In the genomic region with DNA sequence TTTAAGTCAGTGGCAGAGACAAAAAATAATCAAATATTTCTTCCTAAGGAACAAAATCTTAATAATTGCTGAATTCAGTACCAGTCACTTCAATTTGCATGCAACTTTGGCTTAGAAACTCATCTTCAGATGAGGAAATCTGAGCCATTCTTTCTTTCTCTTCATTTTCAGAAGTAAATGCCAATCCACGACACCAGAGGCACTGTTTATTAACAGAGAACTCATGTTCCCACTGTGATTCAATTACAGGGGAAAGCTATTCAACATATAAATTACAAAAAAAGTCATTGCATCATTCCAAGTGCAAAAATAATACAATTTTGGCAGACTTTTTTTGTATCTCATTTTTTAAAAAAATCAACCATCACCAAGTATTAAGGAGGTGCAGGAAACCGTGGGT, we compare ENCODE assay signal across 21 cellular contexts.
"Had no signal": no experiment of that assay in that cellular context is flagged by ENCODE, and none has a peak within 500 bp of the region (broad histone marks: within the 10 kb centered on the region; RNA-seq: fewer than 3 reads in every experiment).

No MANE protein-coding gene starts in this region.

- H3K27ac Mint-ChIP-seq: activated CD4-positive, alpha-beta T cell treated with anti-CD3 and anti-CD28 coated beads for 36 hours; activated naive CD4-positive, alpha-beta T cell treated with anti-CD3 and anti-CD28 coated beads, Interleukin-2, amount 50 U/mL, for 72 hours; activated T-helper 1 cell treated with anti-CD3 and anti-CD28 coated beads, Interleukin-12 subunit alpha, Interleukin-12 subunit beta, Interleukin-2, Interleukin-4 antibody, amounts not matched to agents 30 ng/mL and 10 ng/mL and 1 ng/mL, durations not matched to agents 14 hours and 24 hours and 36 hours; stimulated activated effector memory CD8-positive, alpha-beta T cell treated with anti-CD3 and anti-CD28 coated beads, Interleukin-12 subunit alpha, Interleukin-12 subunit beta, amount 100 ng/mL, for 72 hours; T-cell; WTC11 had no signal

- H3K4me2 ChIP-seq: smooth muscle cell had no signal

- H3K9me3 ChIP-seq: body of pancreas, gastrocnemius medialis, psoas muscle, right lobe of liver, testis, upper lobe of left lung had no signal

- H3K9me3 Mint-ChIP-seq: activated T-helper 1 cell treated with anti-CD3 and anti-CD28 coated beads, Interleukin-12 subunit alpha, Interleukin-12 subunit beta, Interleukin-2, Interleukin-4 antibody, amounts not matched to agents 30 ng/mL and 10 ng/mL and 1 ng/mL, durations not matched to agents 14 hours and 24 hours and 36 hours; neural crest cell; stimulated activated effector memory CD8-positive, alpha-beta T cell treated with anti-CD3 and anti-CD28 coated beads, Interleukin-12 subunit alpha, Interleukin-12 subunit beta, amount 100 ng/mL, for 72 hours; T-cell had no signal

- H3K27me3 ChIP-seq: body of pancreas, right lobe of liver, testis had no signal

- H3K4me1 ChIP-seq: gastrocnemius medialis, psoas muscle, right lobe of liver had no signal

- DNase-seq: activated CD4-positive, alpha-beta T cell treated with anti-CD3 and anti-CD28 coated beads for 36 hours; activated CD4-positive, alpha-beta T cell treated with anti-CD3 and anti-CD28 coated beads, Interleukin-2, amount 50 U/mL, for 48 hours; activated gamma-delta T cell treated with Interleukin-2 at 50 U/mL for 16 hours; activated T-cell treated with anti-CD3 and anti-CD28 coated beads for 4 hours; body of pancreas; gastrocnemius medialis; head of caudate nucleus; kidney glomerular epithelial cell; left ventricle myocardium superior; psoas muscle; right lobe of liver; stimulated activated CD4-positive, alpha-beta T cell treated with anti-CD3 and anti-CD28 coated beads, Interleukin-4, amount 100 ng/mL, for 24 hours; T-cell; testis; upper lobe of left lung had no signal

- H3K4me3 Mint-ChIP-seq: activated CD4-positive, alpha-beta T cell treated with anti-CD3 and anti-CD28 coated beads for 36 hours; activated T-helper 1 cell treated with anti-CD3 and anti-CD28 coated beads, Interleukin-12 subunit alpha, Interleukin-12 subunit beta, Interleukin-2, Interleukin-4 antibody, amounts not matched to agents 30 ng/mL and 10 ng/mL and 1 ng/mL, durations not matched to agents 14 hours and 24 hours and 36 hours; neural crest cell; stimulated activated effector memory CD8-positive, alpha-beta T cell treated with anti-CD3 and anti-CD28 coated beads, Interleukin-12 subunit alpha, Interleukin-12 subunit beta, amount 100 ng/mL, for 72 hours; T-cell; WTC11 had no signal

- ATAC-seq: activated CD4-positive, alpha-beta T cell treated with anti-CD3 and anti-CD28 coated beads for 36 hours; activated naive CD4-positive, alpha-beta T cell treated with anti-CD3 and anti-CD28 coated beads, Interleukin-2, amount 50 U/mL, for 72 hours; body of pancreas; gastrocnemius medialis; left ventricle myocardium superior; psoas muscle; right lobe of liver; stimulated activated effector memory CD8-positive, alpha-beta T cell treated with anti-CD3 and anti-CD28 coated beads, Interleukin-12 subunit alpha, Interleukin-12 subunit beta, amount 100 ng/mL, for 72 hours; T-cell; WTC11 had no signal

- H3K36me3 ChIP-seq: gastrocnemius medialis, right lobe of liver, upper lobe of left lung had no signal

- H3K4me1 Mint-ChIP-seq: activated CD4-positive, alpha-beta T cell treated with anti-CD3 and anti-CD28 coated beads for 36 hours; stimulated activated effector memory CD8-positive, alpha-beta T cell treated with anti-CD3 and anti-CD28 coated beads, Interleukin-12 subunit alpha, Interleukin-12 subunit beta, amount 100 ng/mL, for 72 hours; T-cell; WTC11 had no signal

- H3K4me3 ChIP-seq: body of pancreas, gastrocnemius medialis, psoas muscle, right lobe of liver, smooth muscle cell, testis, upper lobe of left lung had no signal

- H3K36me3 Mint-ChIP-seq: activated naive CD4-positive, alpha-beta T cell treated with anti-CD3 and anti-CD28 coated beads, Interleukin-2, amount 50 U/mL, for 72 hours; stimulated activated effector memory CD8-positive, alpha-beta T cell treated with anti-CD3 and anti-CD28 coated beads, Interleukin-12 subunit alpha, Interleukin-12 subunit beta, amount 100 ng/mL, for 72 hours; T-cell had no signal

- H3K27ac ChIP-seq: body of pancreas, gastrocnemius medialis, psoas muscle, right lobe of liver, testis, upper lobe of left lung had no signal
